Comparison of ENCODE assay signal across 9 cellular contexts in genomic region chr3:65245133-65246076, GRCh38.
DNase-seq lines count a peak whose midpoint lies in the region; ATAC-seq, FAIRE-seq and TF ChIP-seq lines count a peak whose summit lies in the region.
"Had no signal": no experiment of that assay in that cellular context is flagged by ENCODE, and none has a peak within 500 bp of the region (broad histone marks: within the 10 kb centered on the region; RNA-seq: fewer than 3 reads in every experiment).

No MANE protein-coding gene starts in this region.

- no peaks in the 10 kb centered on the region for H3K36me3 ChIP-seq in body of pancreas (replicated peaks in 1 of 2; ENCODE audit: insufficient read depth in 1 of 2, low read depth in 2 of 2)
- no peaks in the 10 kb centered on the region for H3K36me3 ChIP-seq in keratinocyte (ENCODE audit: control insufficient read depth in 2 of 2, extremely low read depth in 1 of 2, insufficient read depth in 2 of 2, low read length in 2 of 2)
- H3K36me3 ChIP-seq in thoracic aorta: no peaks in the 10 kb centered on the region
- H3K36me3 ChIP-seq in MG63: no peaks in the 10 kb centered on the region

- H3K4me3 ChIP-seq in body of pancreas: no peak overlapping the region
- H3K4me3 ChIP-seq in keratinocyte (ENCODE audit: control insufficient read depth in 2 of 3, extremely low read depth in 1 of 3, insufficient read depth in 2 of 3, low read depth in 1 of 3, low read length in 3 of 3): no peak overlapping the region
- no peak overlapping the region for H3K4me3 ChIP-seq in thoracic aorta
- H3K4me3 ChIP-seq in MG63: no peak overlapping the region

- no peaks in the 10 kb centered on the region for H3K79me2 ChIP-seq in keratinocyte (ENCODE audit: control insufficient read depth, insufficient read depth, low read length)

- H3K9me3 ChIP-seq in body of pancreas: no peaks in the 10 kb centered on the region
- H3K9me3 ChIP-seq in keratinocyte (ENCODE audit: control insufficient read depth, low read depth, low read length): no peaks in the 10 kb centered on the region
- no peaks in the 10 kb centered on the region for H3K9me3 ChIP-seq in thoracic aorta
- no peaks in the 10 kb centered on the region for H3K9me3 ChIP-seq in MG63

- H3K27me3 ChIP-seq in body of pancreas: no peaks in the 10 kb centered on the region
- H3K27me3 ChIP-seq in keratinocyte (ENCODE audit: control insufficient read depth, extremely low read depth, insufficient read depth, low read length): no peaks in the 10 kb centered on the region
- H3K27me3 ChIP-seq in thoracic aorta (replicated peaks; ENCODE audit: insufficient read depth): no peaks in the 10 kb centered on the region
- H3K27me3 ChIP-seq in MG63: no peaks in the 10 kb centered on the region

- ATAC-seq in body of pancreas: no peak
- ATAC-seq in thoracic aorta (ENCODE audit: insufficient number of reproducible peaks, low FRiP score, low read depth): no peak
- ATAC-seq in GM19395 (IDR thresholded peaks at IDR 0.05; ENCODE audit: unreplicated experiment): no peak

- TF ChIP-seq CTCF in body of pancreas (IDR thresholded peaks at IDR 0.05) (peak in 4 of 7 experiments; percentile 20 to 32 (median 24)), keratinocyte (optimal IDR thresholded peaks at IDR 0.05 in 1 of 3, IDR thresholded peaks at IDR 0.05 in 1 of 3, conservative IDR thresholded peaks at IDR 0.05 in 1 of 3; ENCODE audit: extremely low read depth in 1 of 3, insufficient read depth in 2 of 3, low read length in 3 of 3) (peak in 2 of 3 experiments; percentile 35 to 36), thoracic aorta (IDR thresholded peaks at IDR 0.05) (peak; percentile 43)

- intact Hi-C loops in body of pancreas (cut with DNase I): no loop called here

- no peak overlapping the region for H3K9ac ChIP-seq in keratinocyte (ENCODE audit: control insufficient read depth, extremely low read depth, insufficient read depth, low read length)

- dilution Hi-C loops in keratinocyte (cut with MboI; ENCODE audit: extremely low pct_ligation_motif_present, low sequenced_read_pairs): no loop called here

- DNase-seq in LHCN-M2 (ENCODE audit: low read depth) (peak; percentile 4), body of pancreas (no peak), keratinocyte (ENCODE audit: low read depth, low spot score) (no peak), thoracic aorta (ENCODE audit: low spot score) (no peak), MG63 (no peak)
- no peak for DNase-seq in activated T-cell treated with anti-CD3 and anti-CD28 coated beads, Interleukin-2, amount 50 U/mL, for 1 hour
- DNase-seq: NCI-H2081 treated with DMSO at 0.1 percent for 48 hours, nucleus accumbens had no signal

- H3K27ac ChIP-seq in body of pancreas: no peak overlapping the region
- H3K27ac ChIP-seq in keratinocyte (ENCODE audit: control insufficient read depth, insufficient read depth, low read length): no peak overlapping the region
- no peak overlapping the region for H3K27ac ChIP-seq in thoracic aorta

- H4K20me1 ChIP-seq in keratinocyte (ENCODE audit: control insufficient read depth, extremely low read depth, insufficient read depth, low read length): no peaks in the 10 kb centered on the region

- H3K9me1 ChIP-seq in keratinocyte (ENCODE audit: control insufficient read depth, extremely low read depth, insufficient read depth, low read length): no peaks in the 10 kb centered on the region

- no peak overlapping the region for H3K4me2 ChIP-seq in keratinocyte (ENCODE audit: control insufficient read depth, extremely low read depth, insufficient read depth, low read depth, low read length)

- FAIRE-seq in keratinocyte (lab: Jason Lieb, UNC): no peak

- no peaks in the 10 kb centered on the region for H3K4me1 ChIP-seq in body of pancreas
- no peaks in the 10 kb centered on the region for H3K4me1 ChIP-seq in keratinocyte (ENCODE audit: control insufficient read depth, extremely low read depth, insufficient read depth, low read length)
- no peaks in the 10 kb centered on the region for H3K4me1 ChIP-seq in thoracic aorta (ENCODE audit: control insufficient read depth in 1 of 2, low read depth in 2 of 2)

- WGBS in body of pancreas, 2 donors: 35 to 44% methylated on average over 9 of the region's 9 CpGs

- no peak overlapping the region for H2AFZ ChIP-seq in keratinocyte (ENCODE audit: control insufficient read depth, low read length)

- no peak for TF ChIP-seq POLR2A in body of pancreas (IDR thresholded peaks at IDR 0.05)
